32 cellular contexts compared by ENCODE assay signal in genomic region chr3:2958553-2958952, GRCh38.
DNase-seq lines count a peak whose midpoint lies in the region; ATAC-seq, FAIRE-seq and TF ChIP-seq lines count a peak whose summit lies in the region.
"Had no signal": no experiment of that assay in that cellular context is flagged by ENCODE, and none has a peak within 500 bp of the region (broad histone marks: within the 10 kb centered on the region; RNA-seq: fewer than 3 reads in every experiment).

No MANE protein-coding gene starts in this region.

- CTCF ChIA-PET in HEK293T (lab: Yijun Ruan, JAX) = no interaction called here

- no peak overlapping the region for H3K4me3 Mint-ChIP-seq in mesothelial cell of epicardium
- no peak overlapping the region for H3K4me3 Mint-ChIP-seq in stimulated activated memory B cell treated with anti-CD40 and anti-IgM and Interleukin-4, amounts not matched to agents 10 μg/mL and 1 μg/mL and 100 μg/mL, for 72 hours
- H3K4me3 Mint-ChIP-seq: immature natural killer cell; nephron progenitor cell; stimulated activated naive B cell treated with anti-CD40 and anti-IgM and Interleukin-4, amounts not matched to agents 10 μg/mL and 1 μg/mL and 100 μg/mL, for 72 hours; T-helper 1 cell treated with Interleukin-12 subunit alpha and Interleukin-12 subunit beta and Interleukin-4 antibody, amounts not matched to agents 30 μg/mL and 1 μg/mL, for 36 hours had no signal

- peaks cover 17% of the 10 kb centered on the region for H3K4me1 Mint-ChIP-seq in mesothelial cell of epicardium
- H3K4me1 Mint-ChIP-seq in stimulated activated memory B cell treated with anti-CD40 and anti-IgM and Interleukin-4, amounts not matched to agents 10 μg/mL and 1 μg/mL and 100 μg/mL, for 72 hours = no peaks in the 10 kb centered on the region
- H3K4me1 Mint-ChIP-seq: immature natural killer cell; nephron progenitor cell; stimulated activated naive B cell treated with anti-CD40 and anti-IgM and Interleukin-4, amounts not matched to agents 10 μg/mL and 1 μg/mL and 100 μg/mL, for 72 hours had no signal

- H3K27me3 Mint-ChIP-seq in mesothelial cell of epicardium (ENCODE audit: low read depth) = no peaks in the 10 kb centered on the region
- H3K27me3 Mint-ChIP-seq in stimulated activated memory B cell treated with anti-CD40 and anti-IgM and Interleukin-4, amounts not matched to agents 10 μg/mL and 1 μg/mL and 100 μg/mL, for 72 hours = no peaks in the 10 kb centered on the region
- H3K27me3 Mint-ChIP-seq: stimulated activated naive B cell treated with anti-CD40 and anti-IgM and Interleukin-4, amounts not matched to agents 10 μg/mL and 1 μg/mL and 100 μg/mL, for 72 hours had no signal

- peak; percentile 5 for DNase-seq in DMS53 treated with DMSO at 0.1 percent for 48 hours (lab: John Stamatoyannopoulos, UW; ENCODE audit: unreplicated experiment)
- DNase-seq in NB4 (ENCODE audit: low read depth) = peak; percentile 22
- DNase-seq in bronchial epithelial cell (ENCODE audit: low read depth) = peak; percentile 12
- DNase-seq in mesothelial cell of epicardium (ENCODE audit: low spot score in 2 of 2, unreplicated experiment in 2 of 2) = no peak
- no peak for DNase-seq in H7
- no peak for DNase-seq in NCI-H1092 treated with DMSO at 0.1 percent for 48 hours (lab: John Stamatoyannopoulos, UW)
- no peak for DNase-seq in HEK293T (ENCODE audit: extremely low spot score)
- DNase-seq: activated CD4-positive, alpha-beta T cell treated with anti-CD3 and anti-CD28 coated beads for 48 hours; activated CD8-positive, alpha-beta memory T cell treated with anti-CD3 and anti-CD28 coated beads for 24 hours; activated effector memory CD4-positive, alpha-beta T cell treated with anti-CD3 and anti-CD28 coated beads, Interleukin-2, amount 50 U/mL, for 16 hours; cerebellar nuclear complex; DMS79; dorsolateral prefrontal cortex; GF-D8; hypothalamus; immature natural killer cell; MG63; NCI-H1694; NCI-H526 treated with DMSO at 0.1 percent for 48 hours; nephron progenitor cell; pancreas; right cardiac atrium; stimulated activated CD4-positive, alpha-beta T cell treated with anti-CD3 and anti-CD28 coated beads, Interleukin-4, amount 100 ng/mL, for 24 hours; stimulated activated naive B cell treated with anti-CD40 and anti-IgM and Interleukin-4, amounts not matched to agents 10 μg/mL and 1 μg/mL and 100 μg/mL, for 72 hours; upper lobe of left lung had no signal

- POLR2A ChIA-PET in HEK293T (lab: Yijun Ruan, JAX) = no interaction called here

- peaks cover 18% of the 10 kb centered on the region for H3K9me3 Mint-ChIP-seq in mesothelial cell of epicardium
- no peaks in the 10 kb centered on the region for H3K9me3 Mint-ChIP-seq in stimulated activated memory B cell treated with anti-CD40 and anti-IgM and Interleukin-4, amounts not matched to agents 10 μg/mL and 1 μg/mL and 100 μg/mL, for 72 hours
- H3K9me3 Mint-ChIP-seq: nephron progenitor cell; T-helper 1 cell treated with Interleukin-12 subunit alpha and Interleukin-12 subunit beta and Interleukin-4 antibody, amounts not matched to agents 30 μg/mL and 1 μg/mL, for 36 hours had no signal

- TF ChIP-seq CTCF in NB4 (IDR thresholded peaks at IDR 0.05; ENCODE audit: low read depth, low read length) (no peak), bronchial epithelial cell (IDR thresholded peaks at IDR 0.05; ENCODE audit: insufficient read depth, low read length, severe bottlenecking) (no peak), mesothelial cell of epicardium (IDR thresholded peaks at IDR 0.05; ENCODE audit: unreplicated experiment) (no peak)

- H3K36me3 Mint-ChIP-seq in mesothelial cell of epicardium = no peaks in the 10 kb centered on the region
- H3K36me3 Mint-ChIP-seq in stimulated activated memory B cell treated with anti-CD40 and anti-IgM and Interleukin-4, amounts not matched to agents 10 μg/mL and 1 μg/mL and 100 μg/mL, for 72 hours = no peaks in the 10 kb centered on the region
- H3K36me3 Mint-ChIP-seq: immature natural killer cell; stimulated activated naive B cell treated with anti-CD40 and anti-IgM and Interleukin-4, amounts not matched to agents 10 μg/mL and 1 μg/mL and 100 μg/mL, for 72 hours had no signal

- no peak for FAIRE-seq in bronchial epithelial cell (lab: Jason Lieb, UNC)
- FAIRE-seq: GM19239, K562, pancreas had no signal

- H3K4me3 ChIP-seq in NB4 (ENCODE audit: low read depth, low read length) = no peak overlapping the region
- H3K4me3 ChIP-seq in bronchial epithelial cell (ENCODE audit: low read depth, low read length) = no peak overlapping the region
- H3K4me3 ChIP-seq in H7 (ENCODE audit: insufficient read depth, low read depth, low read length) = no peak overlapping the region
- H3K4me3 ChIP-seq: dorsolateral prefrontal cortex, gastroesophageal sphincter, K562, MG63, pancreas, upper lobe of left lung had no signal

- peak overlapping the region; percentile 1 for H3K27ac Mint-ChIP-seq in mesothelial cell of epicardium
- H3K27ac Mint-ChIP-seq in stimulated activated memory B cell treated with anti-CD40 and anti-IgM and Interleukin-4, amounts not matched to agents 10 μg/mL and 1 μg/mL and 100 μg/mL, for 72 hours = no peak overlapping the region
- H3K27ac Mint-ChIP-seq: immature natural killer cell; nephron progenitor cell; stimulated activated naive B cell treated with anti-CD40 and anti-IgM and Interleukin-4, amounts not matched to agents 10 μg/mL and 1 μg/mL and 100 μg/mL, for 72 hours; T-helper 1 cell treated with Interleukin-12 subunit alpha and Interleukin-12 subunit beta and Interleukin-4 antibody, amounts not matched to agents 30 μg/mL and 1 μg/mL, for 36 hours had no signal

- H3K36me3 ChIP-seq in bronchial epithelial cell (ENCODE audit: control insufficient read depth, insufficient read depth, low read length) (no peaks in the 10 kb centered on the region), H7 (replicated peaks; ENCODE audit: control insufficient read depth, insufficient read depth, low read length) (no peaks in the 10 kb centered on the region)
- H3K36me3 ChIP-seq: gastroesophageal sphincter, MG63, pancreas, upper lobe of left lung had no signal

- H3K27me3 ChIP-seq in bronchial epithelial cell (ENCODE audit: control insufficient read depth, insufficient read depth, low read length) (no peaks in the 10 kb centered on the region), H7 (ENCODE audit: control insufficient read depth, insufficient read depth, low read length) (no peaks in the 10 kb centered on the region)
- H3K27me3 ChIP-seq: dorsolateral prefrontal cortex, gastroesophageal sphincter, MG63, pancreas, upper lobe of left lung had no signal

- no peak for ATAC-seq in stimulated activated memory B cell treated with anti-CD40 and anti-IgM and Interleukin-4, amounts not matched to agents 10 μg/mL and 1 μg/mL and 100 μg/mL, for 72 hours
- ATAC-seq: gastroesophageal sphincter; HCT116; K562; left lobe of liver; pancreas; right cardiac atrium; stimulated activated naive B cell treated with anti-CD40 and anti-IgM and Interleukin-4, amounts not matched to agents 10 μg/mL and 1 μg/mL and 100 μg/mL, for 72 hours had no signal

- TF ChIP-seq POLR2A in NB4 (IDR thresholded peaks at IDR 0.05; ENCODE audit: extremely low read depth, insufficient read length) = no peak

TF ChIP-seq in HEK293T, 16 proteins besides CTCF, POLR2A, EP300 and RAD21:
- TF ChIP-seq NFRKB (IDR thresholded peaks at IDR 0.05) (no peak), SP1 (IDR thresholded peaks at IDR 0.05) (no peak), ZNF384 (IDR thresholded peaks at IDR 0.05) (no peak), BHLHE40 (IDR thresholded peaks at IDR 0.05; ENCODE audit: borderline replicate concordance) (no peak), L3MBTL2 (conservative IDR thresholded peaks at IDR 0.05) (no peak), FOXK2 (IDR thresholded peaks at IDR 0.05) (no peak), ARNT (IDR thresholded peaks at IDR 0.05) (no peak), FOXM1 (IDR thresholded peaks at IDR 0.05; ENCODE audit: borderline replicate concordance) (no peak), ELF4 (IDR thresholded peaks at IDR 0.05) (no peak), FOXA1 (IDR thresholded peaks at IDR 0.05) (no peak), PKNOX1 (IDR thresholded peaks at IDR 0.05) (no peak), CTBP1 (IDR thresholded peaks at IDR 0.05; ENCODE audit: borderline replicate concordance) (no peak), LEF1 (IDR thresholded peaks at IDR 0.05; ENCODE audit: borderline replicate concordance) (no peak), SUZ12 (IDR thresholded peaks at IDR 0.05) (no peak), HDGF (IDR thresholded peaks at IDR 0.05; ENCODE audit: borderline replicate concordance) (no peak), TARDBP (IDR thresholded peaks at IDR 0.05) (no peak)

Comparison
In these comparisons a context has a peak if more than half of its experiments do, and no peak if none do; other contexts are left out.
1. DNase-seq: peak in DMS53 treated with DMSO at 0.1 percent for 48 hours (single experiment), NB4 (single experiment) and bronchial epithelial cell (single experiment); none in mesothelial cell of epicardium (0 of 2), H7 (single experiment), NCI-H1092 treated with DMSO at 0.1 percent for 48 hours (single experiment) and HEK293T (single experiment).